In genomic region chr7:2734761-2735571, GRCh38 we compare ENCODE assay signal across 8 cellular contexts. TPM values are rescaled to one million over a fixed set of nuclear protein-coding genes. Genes with fewer than 3 reads are reported as not detected.
DNase-seq lines count a peak whose midpoint lies in the region; ATAC-seq and TF ChIP-seq lines count a peak whose summit lies in the region.

No MANE protein-coding gene starts in this region.

- H3K9me3 Mint-ChIP-seq in MCF 10A (ENCODE audit: unreplicated experiment) = no peaks in the 10 kb centered on the region

- H3K79me2 ChIP-seq in osteoblast (ENCODE audit: insufficient read depth, low read length) = peaks cover 64% of the 10 kb centered on the region

- no peak overlapping the region for H3K4me3 ChIP-seq in dorsolateral prefrontal cortex
- H3K4me3 ChIP-seq in osteoblast (ENCODE audit: insufficient read depth, low read length) = no peak overlapping the region

- H3K27me3 Mint-ChIP-seq in MCF 10A (ENCODE audit: insufficient read depth, unreplicated experiment) = no peaks in the 10 kb centered on the region

- H3K36me3 Mint-ChIP-seq in MCF 10A (ENCODE audit: insufficient read depth, unreplicated experiment) = peaks cover 24% of the 10 kb centered on the region

- peaks cover 3% of the 10 kb centered on the region for H4K20me1 ChIP-seq in osteoblast (ENCODE audit: insufficient read depth, low read length)

- no peaks in the 10 kb centered on the region for H3K9me3 ChIP-seq in osteoblast (ENCODE audit: low read depth, low read length)

- peaks cover 5% of the 10 kb centered on the region for H3K4me1 ChIP-seq in osteoblast (ENCODE audit: insufficient read depth, low read length)

- H3K4me1 Mint-ChIP-seq in MCF 10A (ENCODE audit: insufficient read depth, unreplicated experiment) = no peaks in the 10 kb centered on the region

- H3K27me3 ChIP-seq in dorsolateral prefrontal cortex (no peaks in the 10 kb centered on the region), osteoblast (ENCODE audit: insufficient read depth, low read length) (no peaks in the 10 kb centered on the region)

- POLR2A ChIA-PET in MCF 10A (lab: Yijun Ruan, JAX) = no interaction called here

- CTCF ChIA-PET in MCF 10A (lab: Yijun Ruan, JAX) = interaction anchor here (0.5 kb wide), 1 partner anchor 16 kb away, joined by 3 read pairs; no protein-coding TSS in a partner anchor

- H3K36me3 ChIP-seq in osteoblast (ENCODE audit: insufficient read depth, low read length) = peaks cover 17% of the 10 kb centered on the region

- no TSS peak for BruUV-seq in MCF 10A (replicated peaks; lab: Mats Ljungman, UMichigan)

- no peak overlapping the region for H2AFZ ChIP-seq in osteoblast (ENCODE audit: low read length)

- H3K4me3 Mint-ChIP-seq in MCF 10A (ENCODE audit: unreplicated experiment) = no peak overlapping the region

- H3K27ac ChIP-seq in dorsolateral prefrontal cortex (peak overlapping the region in 49 of 59 donors; percentile 5 to 90 (median 60)), osteoblast (ENCODE audit: low read depth, low read length) (no peak overlapping the region)

- DNase-seq in DMS153 (lab: John Stamatoyannopoulos, UW) = peak; percentile 34
- peak; percentile 66 for DNase-seq in NCI-H1092 treated with DMSO at 0.1 percent for 48 hours (lab: John Stamatoyannopoulos, UW)
- peak in 4 of 10 donors; percentile 17 to 45 (median 34) for DNase-seq in dorsolateral prefrontal cortex
- peak; percentile 65 for DNase-seq in osteoblast (ENCODE audit: insufficient read length, low spot score, missing footprints)
- no peak for DNase-seq in MCF 10A (ENCODE audit: unreplicated experiment)
- no peak for DNase-seq in NCI-H187 (lab: John Stamatoyannopoulos, UW)
- DNase-seq in RPMI8226 = no peak

- H3K27ac Mint-ChIP-seq in MCF 10A (ENCODE audit: low read depth, unreplicated experiment) = no peak overlapping the region

- intact Hi-C loops in dorsolateral prefrontal cortex (cut with DNase I) = loop anchor here in 1 of 2 donors (2.0 kb wide), 1 partner anchor 24 kb away; no protein-coding TSS in a partner anchor
- intact Hi-C loops in MCF 10A (cut with micrococcal nuclease) = no loop called here

- TF ChIP-seq CTCF in dorsolateral prefrontal cortex (IDR thresholded peaks at IDR 0.05 in 54 of 56, conservative IDR thresholded peaks at IDR 0.05 in 2 of 56; ENCODE audit: low read depth in 1 of 56, partially characterized antibody in 56 of 56) = no peak
- TF ChIP-seq CTCF in osteoblast (IDR thresholded peaks at IDR 0.05; ENCODE audit: extremely low read depth, low read depth, low read length) = no peak
- TF ChIP-seq CTCF in MCF 10A (IDR thresholded peaks at IDR 0.05; ENCODE audit: unreplicated experiment) = no peak

- no peak overlapping the region for H3K4me2 ChIP-seq in osteoblast (ENCODE audit: insufficient read depth, low read length)

- no peak for ATAC-seq in HG02678 (IDR thresholded peaks at IDR 0.05; ENCODE audit: unreplicated experiment)

RNA-seq across cellular contexts. Expression of gene AMZ1, which starts 47.0 kb away (rescaled TPM):
- total RNA-seq in dorsolateral prefrontal cortex (10 to 100 TPM in 74 of 120 experiments, 1 to 10 TPM in 46; 6.1 to 23.5 (median 11.7) TPM), osteoblast (2.1 and 2.5 TPM in 2 replicates), MCF 10A (2022) (not detected in 2 replicates)

Comparison
In these comparisons a context has a peak if more than half of its experiments do, and no peak if none do; other contexts are left out.
1. DNase-seq: peak in DMS153 (single experiment), NCI-H1092 treated with DMSO at 0.1 percent for 48 hours (single experiment) and osteoblast (single experiment); none in MCF 10A (single experiment), NCI-H187 (0 of 2) and RPMI8226 (single experiment).